ENCODE assay signal across 25 cellular contexts in genomic region chr1:214683596-214683995, GRCh38.
"Had no signal": no experiment of that assay in that cellular context is flagged by ENCODE, and none has a peak within 500 bp of the region (broad histone marks: within the 10 kb centered on the region; RNA-seq: fewer than 3 reads in every experiment).

No MANE protein-coding gene starts in this region.

- H3K4me3 Mint-ChIP-seq: activated naive CD8-positive, alpha-beta T cell; activated T-cell treated with anti-CD3 and anti-CD28 coated beads, Interleukin-2, amount 50 U/mL, for 24 hours; activated T-helper 17 cell treated with anti-CD3 and anti-CD28 coated beads, Interleukin-2, amount 50 U/mL, for 72 hours; central memory CD8-positive, alpha-beta T cell; mesothelial cell of epicardium; natural killer cell treated with Interleukin-12 subunit alpha and Interleukin-12 subunit beta and Interleukin-15 and Interleukin-18, amount 100 ng/mL, for 72 hours had no signal

- H3K36me3 Mint-ChIP-seq: activated naive CD8-positive, alpha-beta T cell; mesothelial cell of epicardium; natural killer cell treated with Interleukin-12 subunit alpha and Interleukin-12 subunit beta and Interleukin-15 and Interleukin-18, amount 100 ng/mL, for 72 hours had no signal

- H3K9me3 ChIP-seq: adrenal gland, breast epithelium, esophagus muscularis mucosa, left ventricle myocardium inferior, neutrophil, ovary, psoas muscle, right atrium auricular region, spleen, upper lobe of left lung had no signal

- H3K27me3 ChIP-seq: adrenal gland, breast epithelium, esophagus muscularis mucosa, neutrophil, ovary, right atrium auricular region, spleen, upper lobe of left lung had no signal

- H3K9me3 Mint-ChIP-seq: activated T-cell treated with anti-CD3 and anti-CD28 coated beads, Interleukin-2, amount 50 U/mL, for 24 hours; activated T-helper 17 cell treated with anti-CD3 and anti-CD28 coated beads, Interleukin-2, amount 50 U/mL, for 72 hours; central memory CD8-positive, alpha-beta T cell; natural killer cell treated with Interleukin-12 subunit alpha and Interleukin-12 subunit beta and Interleukin-15 and Interleukin-18, amount 100 ng/mL, for 72 hours had no signal

- H3K27me3 Mint-ChIP-seq: activated naive CD8-positive, alpha-beta T cell had no signal

- H3K27ac ChIP-seq: adrenal gland, breast epithelium, esophagus muscularis mucosa, left ventricle myocardium inferior, neutrophil, ovary, psoas muscle, right atrium auricular region, spleen, upper lobe of left lung, VCaP had no signal

- H3K27ac Mint-ChIP-seq: activated naive CD8-positive, alpha-beta T cell; activated T-cell treated with anti-CD3 and anti-CD28 coated beads, Interleukin-2, amount 50 U/mL, for 24 hours; activated T-helper 17 cell treated with anti-CD3 and anti-CD28 coated beads, Interleukin-2, amount 50 U/mL, for 72 hours; mesothelial cell of epicardium; natural killer cell treated with Interleukin-12 subunit alpha and Interleukin-12 subunit beta and Interleukin-15 and Interleukin-18, amount 100 ng/mL, for 72 hours had no signal

- H3K4me1 Mint-ChIP-seq: activated T-helper 17 cell treated with anti-CD3 and anti-CD28 coated beads, Interleukin-2, amount 50 U/mL, for 72 hours; central memory CD8-positive, alpha-beta T cell; mesothelial cell of epicardium had no signal

- H3K4me1 ChIP-seq: adrenal gland, breast epithelium, esophagus muscularis mucosa, left ventricle myocardium inferior, psoas muscle, right atrium auricular region, spleen, upper lobe of left lung had no signal

- H3K4me3 ChIP-seq: adrenal gland, breast epithelium, esophagus muscularis mucosa, left ventricle myocardium inferior, ovary, psoas muscle, right atrium auricular region, spleen, upper lobe of left lung had no signal

- DNase-seq: activated CD4-positive, alpha-beta T cell treated with anti-CD3 and anti-CD28 coated beads for 1 hour; activated CD4-positive, alpha-beta T cell treated with anti-CD3 and anti-CD28 coated beads, Interleukin-2, amount 50 U/mL, for 1 hour; activated CD8-positive, alpha-beta memory T cell treated with anti-CD3 and anti-CD28 coated beads, Interleukin-2, amount 50 U/mL, for 4 hours; activated naive CD4-positive, alpha-beta T cell; activated T-cell treated with anti-CD3 and anti-CD28 coated beads, Interleukin-2, amount 50 U/mL, for 24 hours; adrenal gland; effector memory CD4-positive, alpha-beta T cell; hypothalamus; left ventricle myocardium inferior; ovary; psoas muscle; spleen; stimulated activated CD4-positive, alpha-beta T cell treated with anti-CD3 and anti-CD28 coated beads, Interleukin-4, amount 100 ng/mL, for 1 hour; stimulated activated naive CD4-positive, alpha-beta T cell; upper lobe of left lung had no signal

- H3K36me3 ChIP-seq: adrenal gland, breast epithelium, esophagus muscularis mucosa, left ventricle myocardium inferior, neutrophil, ovary, right atrium auricular region, spleen, upper lobe of left lung had no signal
